Comparison of ENCODE assay signal across 18 cellular contexts in genomic region chr13:101661839-101662238, GRCh38.
DNase-seq lines count a peak whose midpoint lies in the region; ATAC-seq and TF ChIP-seq lines count a peak whose summit lies in the region.
"Had no signal": no experiment of that assay in that cellular context is flagged by ENCODE, and none has a peak within 500 bp of the region (broad histone marks: within the 10 kb centered on the region; RNA-seq: fewer than 3 reads in every experiment).

No MANE protein-coding gene starts in this region.

- H3K4me2 ChIP-seq in neural progenitor cell (no peak overlapping the region), MM.1S (ENCODE audit: low read depth, low read length) (no peak overlapping the region)
- H3K4me2 ChIP-seq: GM23338 had no signal

- H3K4me1 ChIP-seq in neural progenitor cell = no peaks in the 10 kb centered on the region
- no peaks in the 10 kb centered on the region for H3K4me1 ChIP-seq in CD4-positive, alpha-beta memory T cell (ENCODE audit: insufficient read depth, low read length)
- no peaks in the 10 kb centered on the region for H3K4me1 ChIP-seq in MM.1S (ENCODE audit: low read length)

- H3K79me2 ChIP-seq in neural progenitor cell (ENCODE audit: low read depth) (no peaks in the 10 kb centered on the region), MM.1S (ENCODE audit: low read length) (no peaks in the 10 kb centered on the region)

- no peak overlapping the region for H3K27ac ChIP-seq in neural progenitor cell
- H3K27ac ChIP-seq in CD4-positive, alpha-beta memory T cell (ENCODE audit: low read depth, low read length) = no peak overlapping the region
- no peak overlapping the region for H3K27ac ChIP-seq in MM.1S (ENCODE audit: low read length)
- H3K27ac ChIP-seq: HL-60, SJSA1 had no signal

- POLR2A ChIA-PET in CD4-positive, alpha-beta memory T cell (lab: Charles Lee; ENCODE audit: partially characterized antibody) = no interaction called here

- H3K27me3 ChIP-seq in neural progenitor cell (no peaks in the 10 kb centered on the region), MM.1S (replicated peaks; ENCODE audit: insufficient read depth, low read length) (no peaks in the 10 kb centered on the region)
- no peaks in the 10 kb centered on the region for H3K27me3 ChIP-seq in CD4-positive, alpha-beta memory T cell (ENCODE audit: insufficient read depth, low read length)
- H3K27me3 ChIP-seq: SJSA1 had no signal

- H3F3A ChIP-seq in neural progenitor cell (ENCODE audit: low read depth) (no peaks in the 10 kb centered on the region), MM.1S (ENCODE audit: insufficient read depth, low read length) (no peaks in the 10 kb centered on the region)

- H2AFZ ChIP-seq in neural progenitor cell (replicated peaks) (no peak overlapping the region), MM.1S (ENCODE audit: low read length) (no peak overlapping the region)
- H2AFZ ChIP-seq: GM23338 had no signal

- H3K9ac ChIP-seq in neural progenitor cell = no peak overlapping the region
- no peak overlapping the region for H3K9ac ChIP-seq in MM.1S (ENCODE audit: low read length)

- ATAC-seq in SK-N-SH treated with all-trans-retinoic acid at 6 μM for 48 hours = peak; percentile 50; the same call in 2 of the 3 replicates
- no peak for ATAC-seq in HG03135 (IDR thresholded peaks at IDR 0.05; ENCODE audit: unreplicated experiment)
- ATAC-seq in HG02870 (IDR thresholded peaks at IDR 0.05; ENCODE audit: unreplicated experiment) = no peak
- ATAC-seq: GM23338, PC-3 had no signal

- H3K9me2 ChIP-seq in MM.1S (replicated peaks; ENCODE audit: insufficient read depth, low read length) = no peaks in the 10 kb centered on the region

- no peaks in the 10 kb centered on the region for H3K9me3 Mint-ChIP-seq in neural progenitor cell
- peaks cover 0 to 5% (median 3%) of the 10 kb centered on the region in 8 donors for H3K9me3 Mint-ChIP-seq in CD4-positive, alpha-beta memory T cell
- H3K9me3 Mint-ChIP-seq: GM23338 had no signal

- H3K4me3 ChIP-seq in neural progenitor cell = no peak overlapping the region
- no peak overlapping the region for H3K4me3 ChIP-seq in CD4-positive, alpha-beta memory T cell (ENCODE audit: low read length in 2 of 2)
- H3K4me3 ChIP-seq in MM.1S (ENCODE audit: low read length) = no peak overlapping the region
- H3K4me3 ChIP-seq: GM23338, SJSA1 had no signal

- intact Hi-C loops in CD4-positive, alpha-beta memory T cell (cut with micrococcal nuclease) = no loop called here

- TF ChIP-seq CTCF in neural progenitor cell (IDR thresholded peaks at IDR 0.05) = no peak
- no peak for TF ChIP-seq CTCF in MM.1S (IDR thresholded peaks at IDR 0.05; ENCODE audit: low read length)

- peaks cover 4% of the 10 kb centered on the region for H3K27me3 Mint-ChIP-seq in neural progenitor cell (ENCODE audit: insufficient read depth, low read depth)
- peaks cover 0 to 1% of the 10 kb centered on the region in 2 donors for H3K27me3 Mint-ChIP-seq in CD4-positive, alpha-beta memory T cell

- H3K4me1 Mint-ChIP-seq in neural progenitor cell = no peaks in the 10 kb centered on the region
- H3K4me1 Mint-ChIP-seq in CD4-positive, alpha-beta memory T cell = no peaks in the 10 kb centered on the region
- H3K4me1 Mint-ChIP-seq: CD8-positive, alpha-beta memory T cell; GM23338 had no signal

- H3K36me3 ChIP-seq in neural progenitor cell = no peaks in the 10 kb centered on the region
- H3K36me3 ChIP-seq in CD4-positive, alpha-beta memory T cell (ENCODE audit: insufficient read depth, low read length) = no peaks in the 10 kb centered on the region
- no peaks in the 10 kb centered on the region for H3K36me3 ChIP-seq in MM.1S (replicated peaks; ENCODE audit: insufficient read depth, low read length)
- H3K36me3 ChIP-seq: SJSA1 had no signal

- H3K27ac Mint-ChIP-seq in neural progenitor cell = no peak overlapping the region
- H3K27ac Mint-ChIP-seq in CD4-positive, alpha-beta memory T cell = no peak overlapping the region
- H3K27ac Mint-ChIP-seq: CD8-positive, alpha-beta memory T cell; GM23338 had no signal

- no peaks in the 10 kb centered on the region for H3K9me3 ChIP-seq in neural progenitor cell (ENCODE audit: low read depth)
- no peaks in the 10 kb centered on the region for H3K9me3 ChIP-seq in CD4-positive, alpha-beta memory T cell (ENCODE audit: control insufficient read depth in 1 of 2, low read length in 2 of 2)
- H3K9me3 ChIP-seq in MM.1S (replicated peaks; ENCODE audit: insufficient read depth, low read length) = no peaks in the 10 kb centered on the region
- H3K9me3 ChIP-seq: SJSA1 had no signal

- no peak overlapping the region for H3K4me3 Mint-ChIP-seq in neural progenitor cell
- H3K4me3 Mint-ChIP-seq in CD4-positive, alpha-beta memory T cell = no peak overlapping the region
- H3K4me3 Mint-ChIP-seq: CD8-positive, alpha-beta memory T cell; GM23338 had no signal

- no peaks in the 10 kb centered on the region for H4K20me1 ChIP-seq in neural progenitor cell (ENCODE audit: low read depth)
- H4K20me1 ChIP-seq in MM.1S (ENCODE audit: insufficient read depth, low read length) = no peaks in the 10 kb centered on the region

- H3K36me3 Mint-ChIP-seq in neural progenitor cell = no peaks in the 10 kb centered on the region
- no peaks in the 10 kb centered on the region for H3K36me3 Mint-ChIP-seq in CD4-positive, alpha-beta memory T cell
- H3K36me3 Mint-ChIP-seq: CD8-positive, alpha-beta memory T cell had no signal

- DNase-seq in COR-L47 (lab: John Stamatoyannopoulos, UW) (peak; percentile 70), NCI-H1436 (lab: John Stamatoyannopoulos, UW) (peak; percentile 10), neural progenitor cell (ENCODE audit: low spot score) (peak; percentile 8), MM.1S (no peak)
- DNase-seq in CD4-positive, alpha-beta memory T cell = no peak
- DNase-seq: CD8-positive, alpha-beta memory T cell; DMS 273 treated with DMSO at 0.1 percent for 48 hours; NCI-H1048; NCI-H2029; NCI-H226; NCI-H526; PC-3 had no signal

- CTCF ChIA-PET in CD4-positive, alpha-beta memory T cell (lab: Charles Lee; ENCODE audit: partially characterized antibody) = no interaction called here

TF ChIP-seq in SK-N-SH treated with all-trans-retinoic acid at 6 μM for 48 hours, 23 proteins besides CTCF, POLR2A, EP300 and RAD21:
- no peak for TF ChIP-seq CSRNP3 (CRISPR knock-in tag; IDR thresholded peaks at IDR 0.05)
- TF ChIP-seq ISL1 (CRISPR knock-in tag; IDR thresholded peaks at IDR 0.05) = peak; percentile 60; the same call in 1 of the 2 replicates

Comparison
In these comparisons a context has a peak if more than half of its experiments do, and no peak if none do; other contexts are left out.
1. DNase-seq: peak in COR-L47 (single experiment), NCI-H1436 (single experiment) and neural progenitor cell (single experiment); none in CD4-positive, alpha-beta memory T cell (0 of 5) and MM.1S (single experiment).